9 cellular contexts compared by ENCODE assay signal in the genomic region with DNA sequence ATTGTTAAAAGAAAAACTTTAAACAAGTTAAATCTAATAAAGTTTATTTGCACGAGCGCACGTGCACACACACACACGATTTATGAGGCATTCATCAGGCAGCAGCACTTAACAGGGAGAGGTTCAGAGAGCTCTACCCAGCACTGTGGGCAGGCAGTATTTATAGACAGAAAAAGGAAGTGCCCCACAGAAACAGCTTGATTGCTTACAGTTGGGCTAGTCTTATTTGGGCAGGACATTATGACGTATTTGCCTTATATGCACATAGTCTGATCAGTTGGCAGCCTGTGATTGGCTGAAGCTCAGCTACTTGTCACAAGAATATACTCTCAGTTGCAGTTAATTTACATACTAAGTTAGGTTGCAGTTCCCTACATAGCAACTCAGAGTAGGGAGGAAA. TPM values are rescaled to one million over a fixed set of nuclear protein-coding genes. Genes with fewer than 3 reads are reported as not detected.
A peak's percentile ranks its signal among the peaks of the same experiment; 100 is the strongest.
DNase-seq lines count a peak whose midpoint lies in the region; ATAC-seq and TF ChIP-seq lines count a peak whose summit lies in the region.
"Had no signal": no experiment of that assay in that cellular context is flagged by ENCODE, and none has a peak within 500 bp of the region (broad histone marks: within the 10 kb centered on the region; RNA-seq: fewer than 3 reads in every experiment).

No MANE protein-coding gene starts in this region.

- H3K4me3 Mint-ChIP-seq in WTC11: peak overlapping the region; percentile 97
- H3K4me3 Mint-ChIP-seq in natural killer cell treated with Interleukin-12 subunit alpha and Interleukin-12 subunit beta and Interleukin-15 and Interleukin-18, amount 100 ng/mL, for 72 hours: peak overlapping the region; percentile 93

- DNase-seq in G401 (ENCODE audit: low spot score): peak; percentile 10
- peak; percentile 81 to 87 for DNase-seq in HL-60 (ENCODE audit: low read depth in 1 of 2, low spot score in 1 of 2)
- no peak for DNase-seq in WTC11 (ENCODE audit: low spot score)
- no peak for DNase-seq in natural killer cell treated with Interleukin-12 subunit alpha and Interleukin-12 subunit beta and Interleukin-15 and Interleukin-18, amount 100 ng/mL, for 72 hours (ENCODE audit: low spot score)
- DNase-seq in kidney tubule cell (ENCODE audit: low spot score): no peak
- DNase-seq in stimulated activated CD4-positive, alpha-beta T cell treated with anti-CD3 and anti-CD28 coated beads, Interleukin-4, amount 100 ng/mL, for 4 hours: no peak

- H3K27me3 ChIP-seq in HL-60 (ENCODE audit: insufficient read depth, poor library complexity, severe bottlenecking): no peaks in the 10 kb centered on the region
- H3K27me3 ChIP-seq: body of pancreas had no signal

- H3K27ac ChIP-seq in HL-60 (replicated peaks): peak overlapping the region; percentile 91

- peaks cover 4% of the 10 kb centered on the region; the same call in 1 of the 2 replicates for H3K9me3 Mint-ChIP-seq in WTC11
- no peaks in the 10 kb centered on the region for H3K9me3 Mint-ChIP-seq in natural killer cell treated with Interleukin-12 subunit alpha and Interleukin-12 subunit beta and Interleukin-15 and Interleukin-18, amount 100 ng/mL, for 72 hours

- peaks cover 12% of the 10 kb centered on the region for H3K27me3 Mint-ChIP-seq in WTC11 (ENCODE audit: low read depth)
- H3K27me3 Mint-ChIP-seq in natural killer cell treated with Interleukin-12 subunit alpha and Interleukin-12 subunit beta and Interleukin-15 and Interleukin-18, amount 100 ng/mL, for 72 hours: peaks cover 2 to 4% of the 10 kb centered on the region in 2 donors

- H3K4me3 ChIP-seq in HL-60 (replicated peaks; ENCODE audit: insufficient read depth, low read length): no peak overlapping the region
- H3K4me3 ChIP-seq: body of pancreas had no signal

- in situ Hi-C loops in G401 (cut with HindIII; ENCODE audit: low sequenced_read_pairs): no loop called here

- CTCF ChIA-PET in WTC11 (lab: Charles Lee): interaction anchor here (1.5 to 1.6 kb wide), 2 partner anchors 12 to 897 kb away, joined by 3 to 5 read pairs; no protein-coding TSS in a partner anchor

- POLR2A ChIA-PET in WTC11 (lab: Charles Lee): interaction anchor here (1.3 to 2.2 kb wide), 2 partner anchors 10 to 756 kb away, joined by 4 to 14 read pairs; a partner anchor contains a TSS

- no peak for TF ChIP-seq CTCF in HL-60 (IDR thresholded peaks at IDR 0.05; ENCODE audit: insufficient read depth, low read length)
- no peak for TF ChIP-seq CTCF in WTC11 (IDR thresholded peaks at IDR 0.05)

- no peak for ATAC-seq in WTC11
- ATAC-seq in natural killer cell treated with Interleukin-12 subunit alpha and Interleukin-12 subunit beta and Interleukin-15 and Interleukin-18, amount 100 ng/mL, for 72 hours: no peak
- ATAC-seq in GM21390 (IDR thresholded peaks at IDR 0.05; ENCODE audit: unreplicated experiment): no peak
- no peak for ATAC-seq in HG02759 (IDR thresholded peaks at IDR 0.05; ENCODE audit: unreplicated experiment)
- ATAC-seq: body of pancreas had no signal

- H3K4me1 Mint-ChIP-seq in WTC11: peaks cover 28% of the 10 kb centered on the region
- H3K4me1 Mint-ChIP-seq in natural killer cell treated with Interleukin-12 subunit alpha and Interleukin-12 subunit beta and Interleukin-15 and Interleukin-18, amount 100 ng/mL, for 72 hours (ENCODE audit: low read depth in 2 of 2): peaks cover 21 to 28% of the 10 kb centered on the region in 2 donors

- H3K27ac Mint-ChIP-seq in WTC11: no peak overlapping the region
- peak overlapping the region; percentile 90 to 97 for H3K27ac Mint-ChIP-seq in natural killer cell treated with Interleukin-12 subunit alpha and Interleukin-12 subunit beta and Interleukin-15 and Interleukin-18, amount 100 ng/mL, for 72 hours

- H3K36me3 Mint-ChIP-seq in WTC11: no peaks in the 10 kb centered on the region
- peaks cover 4% of the 10 kb centered on the region for H3K36me3 Mint-ChIP-seq in natural killer cell treated with Interleukin-12 subunit alpha and Interleukin-12 subunit beta and Interleukin-15 and Interleukin-18, amount 100 ng/mL, for 72 hours

TF ChIP-seq in WTC11, 78 proteins besides CTCF, POLR2A, EP300 and RAD21:
- TF ChIP-seq, protein P1, sequence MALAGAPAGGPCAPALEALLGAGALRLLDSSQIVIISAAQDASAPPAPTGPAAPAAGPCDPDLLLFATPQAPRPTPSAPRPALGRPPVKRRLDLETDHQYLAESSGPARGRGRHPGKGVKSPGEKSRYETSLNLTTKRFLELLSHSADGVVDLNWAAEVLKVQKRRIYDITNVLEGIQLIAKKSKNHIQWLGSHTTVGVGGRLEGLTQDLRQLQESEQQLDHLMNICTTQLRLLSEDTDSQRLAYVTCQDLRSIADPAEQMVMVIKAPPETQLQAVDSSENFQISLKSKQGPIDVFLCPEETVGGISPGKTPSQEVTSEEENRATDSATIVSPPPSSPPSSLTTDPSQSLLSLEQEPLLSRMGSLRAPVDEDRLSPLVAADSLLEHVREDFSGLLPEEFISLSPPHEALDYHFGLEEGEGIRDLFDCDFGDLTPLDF (CRISPR knock-in tag; IDR thresholded peaks at IDR 0.05): no peak
- TF ChIP-seq ETV6 (CRISPR knock-in tag; IDR thresholded peaks at IDR 0.05) (no peak), ZNF121 (CRISPR knock-in tag; IDR thresholded peaks at IDR 0.05) (no peak), JUN (CRISPR knock-in tag; IDR thresholded peaks at IDR 0.05) (no peak), NR1H2 (CRISPR knock-in tag; IDR thresholded peaks at IDR 0.05) (no peak), MXD4 (CRISPR knock-in tag; IDR thresholded peaks at IDR 0.05; ENCODE audit: borderline replicate concordance) (no peak), SMAD4 (CRISPR knock-in tag; IDR thresholded peaks at IDR 0.05) (no peak)

RNA-seq across cellular contexts. Expression of a gene that starts 1.2 kb away (rescaled TPM):
- 31.3 and 54.7 TPM in 2 replicates for total RNA-seq in G401 (2014; rRNA removed; shearing (Covaris generic))
- total RNA-seq in WTC11 (2021): 25.5 to 32.0 TPM (median 26.1 TPM) in 3 replicates
- 10 to 100 TPM; 17.0 to 23.8 TPM for total RNA-seq in natural killer cell treated with Interleukin-12 subunit alpha and Interleukin-12 subunit beta and Interleukin-15 and Interleukin-18, amount 100 ng/mL, for 72 hours

Comparison
In these comparisons a context has a peak if more than half of its experiments do, and no peak if none do; other contexts are left out.
1. DNase-seq: peak in G401 (single experiment) and HL-60 (2 of 2); none in WTC11 (single experiment), natural killer cell treated with Interleukin-12 subunit alpha and Interleukin-12 subunit beta and Interleukin-15 and Interleukin-18, amount 100 ng/mL, for 72 hours (single experiment), kidney tubule cell (single experiment) and stimulated activated CD4-positive, alpha-beta T cell treated with anti-CD3 and anti-CD28 coated beads, Interleukin-4, amount 100 ng/mL, for 4 hours (0 of 2).